8 cellular contexts compared by ENCODE assay signal in the genomic region with DNA sequence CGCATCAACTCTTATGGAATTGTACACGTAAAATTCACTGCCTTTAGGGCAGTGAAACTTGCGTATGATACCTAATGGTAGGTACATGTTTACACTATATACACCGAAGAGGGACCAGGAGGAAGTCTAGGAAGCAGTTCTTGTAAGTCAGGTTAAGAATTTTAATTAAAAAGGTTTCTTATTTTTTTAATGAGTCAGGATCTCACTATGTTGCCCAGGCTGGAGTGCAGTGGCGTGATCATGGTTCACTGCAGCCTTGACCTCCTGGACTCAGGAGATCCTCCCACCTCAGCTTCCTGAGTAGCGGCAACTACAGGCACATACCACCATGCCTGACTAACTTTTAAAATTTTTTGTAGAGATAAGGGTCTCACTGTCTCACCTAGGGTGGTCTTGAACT.
"Had no signal": no experiment of that assay in that cellular context is flagged by ENCODE, and none has a peak within 500 bp of the region (broad histone marks: within the 10 kb centered on the region; RNA-seq: fewer than 3 reads in every experiment).

No MANE protein-coding gene starts in this region.

- H3K4me3 ChIP-seq: GM23248, HAP-1 had no signal

- H3K27ac ChIP-seq: GM23248 had no signal

- DNase-seq: GM23248, GOT3, H7, KG1 had no signal

- H3K9me3 Mint-ChIP-seq: IgD-negative memory B cell had no signal

- H3K27ac Mint-ChIP-seq: IgD-negative memory B cell had no signal

- H3K36me3 Mint-ChIP-seq: IgD-negative memory B cell had no signal

- H3K27me3 Mint-ChIP-seq: IgD-negative memory B cell had no signal

- H3K36me3 ChIP-seq: HAP-1 had no signal

- H3K4me3 Mint-ChIP-seq: IgD-negative memory B cell had no signal

- FAIRE-seq: HTR-8/SVneo had no signal

- ATAC-seq: HCT116 had no signal

- H3K9me3 ChIP-seq: HAP-1 had no signal
